Comparison of ENCODE assay signal across 1 cellular context in the genomic region with DNA sequence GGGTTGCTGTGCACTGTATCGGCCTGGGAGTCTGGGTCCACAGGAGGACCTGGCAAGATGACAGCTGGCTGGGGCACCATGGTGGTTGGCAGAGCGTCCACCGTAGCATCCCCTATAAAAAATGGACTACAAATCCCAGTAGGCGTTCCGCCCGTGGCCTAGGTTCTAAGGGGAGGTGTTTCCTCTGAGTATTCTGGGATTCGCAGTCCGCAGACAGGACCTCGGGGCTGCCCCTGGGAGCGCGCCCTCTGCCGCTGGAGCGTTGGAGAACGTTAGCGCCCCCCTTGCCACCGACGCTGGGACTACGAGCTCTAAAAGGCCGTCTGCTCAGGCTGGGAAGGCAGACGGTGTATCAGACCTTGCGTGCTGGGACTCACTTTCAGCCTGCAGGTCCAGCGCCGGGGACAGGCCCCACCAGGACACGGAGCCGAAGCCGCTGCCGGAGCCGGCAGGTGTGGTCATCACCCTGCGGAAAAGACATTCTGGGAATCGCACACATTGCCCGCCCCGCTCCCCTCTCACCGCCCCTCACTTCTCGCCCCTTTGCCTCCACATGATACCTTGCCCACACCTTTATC.
TF ChIP-seq lines count a peak whose summit lies in the region.

No MANE protein-coding gene starts in this region.

TF ChIP-seq in Ishikawa, 13 proteins besides CTCF, POLR2A, EP300 and RAD21 (continued from another document):
- TF ChIP-seq YY1 (IDR thresholded peaks at IDR 0.05; ENCODE audit: low read depth): no peak
